Comparison of ENCODE assay signal across 26 cellular contexts in genomic region chr1:199269241-199269640, GRCh38.
"Had no signal": no experiment of that assay in that cellular context is flagged by ENCODE, and none has a peak within 500 bp of the region (broad histone marks: within the 10 kb centered on the region; RNA-seq: fewer than 3 reads in every experiment).

No MANE protein-coding gene starts in this region.

- ATAC-seq: left cardiac atrium; left lobe of liver; lower lobe of right lung; mucosa of descending colon; naive thymus-derived CD4-positive, alpha-beta T cell; natural killer cell treated with Interleukin-12 subunit alpha and Interleukin-12 subunit beta and Interleukin-15 and Interleukin-18, amount 100 ng/mL, for 72 hours; right lobe of liver; stimulated activated naive B cell treated with anti-CD40 and anti-IgM and Interleukin-4, amounts not matched to agents 10 μg/mL and 1 μg/mL and 100 μg/mL, for 72 hours; stimulated activated naive CD8-positive, alpha-beta T cell treated with anti-CD3 and anti-CD28 coated beads, Interleukin-15, Interleukin-2, amounts not matched to agents 100 U/mL and 50 U/mL, for 24 hours had no signal

- H3K27me3 Mint-ChIP-seq: progenitor cell of endocrine pancreas; stimulated activated naive B cell treated with anti-CD40 and anti-IgM and Interleukin-4, amounts not matched to agents 10 μg/mL and 1 μg/mL and 100 μg/mL, for 72 hours had no signal

- H3K9me3 Mint-ChIP-seq: naive thymus-derived CD4-positive, alpha-beta T cell; natural killer cell treated with Interleukin-12 subunit alpha and Interleukin-12 subunit beta and Interleukin-15 and Interleukin-18, amount 100 ng/mL, for 72 hours; stimulated activated naive B cell treated with anti-CD40 and anti-IgM and Interleukin-4, amounts not matched to agents 10 μg/mL and 1 μg/mL and 100 μg/mL, for 72 hours had no signal

- H3K4me3 ChIP-seq: hepatocyte, lower lobe of right lung, mucosa of descending colon, ovary, right atrium auricular region, right lobe of liver, stomach, testis, thyroid gland, transverse colon, upper lobe of left lung, vagina had no signal

- H3K4me3 Mint-ChIP-seq: naive thymus-derived CD4-positive, alpha-beta T cell; natural killer cell treated with Interleukin-12 subunit alpha and Interleukin-12 subunit beta and Interleukin-15 and Interleukin-18, amount 100 ng/mL, for 72 hours; stimulated activated naive B cell treated with anti-CD40 and anti-IgM and Interleukin-4, amounts not matched to agents 10 μg/mL and 1 μg/mL and 100 μg/mL, for 72 hours had no signal

- H3K27ac Mint-ChIP-seq: naive thymus-derived CD4-positive, alpha-beta T cell; natural killer cell treated with Interleukin-12 subunit alpha and Interleukin-12 subunit beta and Interleukin-15 and Interleukin-18, amount 100 ng/mL, for 72 hours; progenitor cell of endocrine pancreas; stimulated activated naive B cell treated with anti-CD40 and anti-IgM and Interleukin-4, amounts not matched to agents 10 μg/mL and 1 μg/mL and 100 μg/mL, for 72 hours had no signal

- DNase-seq: kidney glomerular epithelial cell; left cardiac atrium; lower lobe of right lung; mammary epithelial cell; midbrain; mucosa of descending colon; naive thymus-derived CD4-positive, alpha-beta T cell; ovary; right lobe of liver; stimulated activated CD4-positive, alpha-beta T cell treated with anti-CD3 and anti-CD28 coated beads, Interleukin-12 subunit alpha, Interleukin-12 subunit beta, amount 100 ng/mL, for 4 hours; stimulated activated CD4-positive, alpha-beta T cell treated with anti-CD3 and anti-CD28 coated beads, Interleukin-15, amount 100 ng/mL, for 24 hours; stimulated activated CD4-positive, alpha-beta T cell treated with anti-CD3 and anti-CD28 coated beads, Interleukin-2, amount 100 ng/mL, for 24 hours; stimulated activated CD4-positive, alpha-beta T cell treated with anti-CD3 and anti-CD28 coated beads, Interleukin-4, amount 100 ng/mL, for 1 hour; stimulated activated naive B cell treated with anti-CD40 and anti-IgM and Interleukin-4, amounts not matched to agents 10 μg/mL and 1 μg/mL and 100 μg/mL, for 72 hours; stimulated activated naive CD8-positive, alpha-beta T cell treated with anti-CD3 and anti-CD28 coated beads, Interleukin-15, Interleukin-2, amounts not matched to agents 100 U/mL and 50 U/mL, for 24 hours; stomach; testis; thyroid gland; transverse colon; upper lobe of left lung had no signal

- H3K36me3 Mint-ChIP-seq: naive thymus-derived CD4-positive, alpha-beta T cell; natural killer cell treated with Interleukin-12 subunit alpha and Interleukin-12 subunit beta and Interleukin-15 and Interleukin-18, amount 100 ng/mL, for 72 hours; stimulated activated naive B cell treated with anti-CD40 and anti-IgM and Interleukin-4, amounts not matched to agents 10 μg/mL and 1 μg/mL and 100 μg/mL, for 72 hours had no signal
